ENCODE assay signal across 1 cellular context in the genomic region with DNA sequence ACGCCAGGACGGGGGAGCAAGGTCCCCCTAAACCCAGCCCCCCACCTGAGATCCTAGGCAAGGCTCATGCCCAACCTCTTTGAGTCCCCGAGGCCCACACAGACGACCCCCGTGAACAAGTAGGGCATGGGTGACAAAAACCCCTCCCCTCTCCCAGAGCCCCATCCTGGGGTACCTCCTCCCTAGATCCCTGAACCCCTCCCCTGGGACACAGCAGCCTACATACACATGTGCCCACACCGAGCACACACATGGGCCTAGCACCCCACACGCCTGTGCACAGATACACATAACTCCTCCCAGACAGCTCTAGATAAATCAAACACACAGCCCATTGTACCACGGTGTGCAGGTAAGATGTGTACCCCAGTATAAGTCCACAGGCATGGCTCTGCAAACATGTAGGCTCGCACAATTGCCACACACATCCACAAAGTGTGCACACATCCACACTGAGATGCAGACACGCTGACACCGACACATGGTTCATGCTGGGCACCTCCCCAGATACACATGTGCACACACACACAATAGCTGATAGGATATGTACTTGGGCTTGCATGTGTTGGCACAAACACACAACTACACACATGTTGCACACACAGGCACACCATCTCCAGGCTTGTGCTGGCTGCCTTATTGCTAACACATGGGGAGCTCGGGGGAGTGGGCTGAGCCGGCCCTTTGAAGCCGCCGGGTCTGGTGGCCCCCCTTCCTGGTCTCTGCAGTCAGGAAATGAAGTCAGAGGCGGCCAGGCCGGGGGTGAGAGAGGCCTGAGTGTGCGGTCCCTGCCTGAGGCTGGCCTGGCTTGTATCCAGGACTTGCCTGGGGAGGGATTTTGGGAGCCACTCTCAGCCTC.
TF ChIP-seq lines count a peak whose summit lies in the region.

No MANE protein-coding gene starts in this region.

TF ChIP-seq in HepG2, 621 proteins besides CTCF, POLR2A, EP300 and RAD21 (continued from another document and continues in another):
- TF ChIP-seq ZNF644 (CRISPR knock-in tag; IDR thresholded peaks at IDR 0.05; ENCODE audit: low read depth) (no peak), CBX2 (IDR thresholded peaks at IDR 0.05; ENCODE audit: low read depth, low read length) (no peak), CBX2 (CRISPR knock-in tag; IDR thresholded peaks at IDR 0.05; ENCODE audit: low read depth) (no peak), ETV5 (CRISPR knock-in tag; IDR thresholded peaks at IDR 0.05; ENCODE audit: borderline replicate concordance) (peak; percentile 83), MAFK (conservative IDR thresholded peaks at IDR 0.05 in 1 of 2, IDR thresholded peaks at IDR 0.05 in 1 of 2; ENCODE audit: low read length in 2 of 2) (no peak), SP2 (CRISPR knock-in tag; IDR thresholded peaks at IDR 0.05) (no peak), FIP1L1 (IDR thresholded peaks at IDR 0.05; ENCODE audit: borderline replicate concordance, insufficient read depth, low read depth, low read length) (no peak), ZNF230 (CRISPR knock-in tag; IDR thresholded peaks at IDR 0.05) (no peak), TOE1 (CRISPR knock-in tag; IDR thresholded peaks at IDR 0.05) (no peak), KDM5A (IDR thresholded peaks at IDR 0.05; ENCODE audit: borderline replicate concordance, low read length) (no peak), SMC3 (IDR thresholded peaks at IDR 0.05; ENCODE audit: low read length) (no peak), SP4 (CRISPR knock-in tag; IDR thresholded peaks at IDR 0.05) (peak; percentile 57; the same call in 1 of the 2 replicates), ADNP (CRISPR knock-in tag; IDR thresholded peaks at IDR 0.05) (no peak), ZNF10 (CRISPR knock-in tag; IDR thresholded peaks at IDR 0.05; ENCODE audit: borderline replicate concordance, low read depth) (no peak), TBX3 (IDR thresholded peaks at IDR 0.05; ENCODE audit: borderline replicate concordance) (no peak), KDM6A (CRISPR knock-in tag; IDR thresholded peaks at IDR 0.05; ENCODE audit: low read depth) (no peak), NFYC (CRISPR knock-in tag; IDR thresholded peaks at IDR 0.05) (no peak), SKI (IDR thresholded peaks at IDR 0.05; ENCODE audit: partially characterized antibody) (no peak), ZNF570 (CRISPR knock-in tag; IDR thresholded peaks at IDR 0.05; ENCODE audit: borderline replicate concordance) (no peak), JUND (CRISPR knock-in tag; IDR thresholded peaks at IDR 0.05) (no peak), ZNF543 (CRISPR knock-in tag; IDR thresholded peaks at IDR 0.05) (0 out of 2 replicates have a peak, but pooled peaks have one; percentile 22), MATR3 (CRISPR knock-in tag; IDR thresholded peaks at IDR 0.05) (no peak), ZNF605 (CRISPR knock-in tag; IDR thresholded peaks at IDR 0.05) (peak; percentile 59; the same call in 1 of the 2 replicates), DMAP1 (CRISPR knock-in tag; IDR thresholded peaks at IDR 0.05) (peak; percentile 34; the same call in 1 of the 2 replicates), ZNF451 (CRISPR knock-in tag; IDR thresholded peaks at IDR 0.05) (no peak)
- TF ChIP-seq, protein P1, sequence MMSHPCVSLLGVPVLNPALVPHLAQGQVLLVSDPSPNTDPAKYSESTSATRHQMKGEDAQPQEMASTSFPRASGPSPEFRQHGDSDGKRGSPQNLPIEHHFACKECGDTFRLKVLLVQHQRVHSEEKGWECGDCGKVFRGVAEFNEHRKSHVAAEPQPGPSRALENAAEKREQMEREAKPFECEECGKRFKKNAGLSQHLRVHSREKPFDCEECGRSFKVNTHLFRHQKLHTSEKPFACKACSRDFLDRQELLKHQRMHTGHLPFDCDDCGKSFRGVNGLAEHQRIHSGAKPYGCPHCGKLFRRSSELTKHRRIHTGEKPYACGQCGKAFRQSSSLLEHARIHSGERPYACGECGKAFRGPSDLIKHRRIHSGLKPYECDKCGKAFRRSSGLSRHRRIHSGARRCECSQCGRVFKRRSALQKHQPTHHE (CRISPR knock-in tag; IDR thresholded peaks at IDR 0.05; ENCODE audit: borderline replicate concordance) = no peak
- TF ChIP-seq, protein P2, sequence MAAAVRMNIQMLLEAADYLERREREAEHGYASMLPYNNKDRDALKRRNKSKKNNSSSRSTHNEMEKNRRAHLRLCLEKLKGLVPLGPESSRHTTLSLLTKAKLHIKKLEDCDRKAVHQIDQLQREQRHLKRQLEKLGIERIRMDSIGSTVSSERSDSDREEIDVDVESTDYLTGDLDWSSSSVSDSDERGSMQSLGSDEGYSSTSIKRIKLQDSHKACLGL (CRISPR knock-in tag; IDR thresholded peaks at IDR 0.05) = no peak
- TF ChIP-seq, protein P3, sequence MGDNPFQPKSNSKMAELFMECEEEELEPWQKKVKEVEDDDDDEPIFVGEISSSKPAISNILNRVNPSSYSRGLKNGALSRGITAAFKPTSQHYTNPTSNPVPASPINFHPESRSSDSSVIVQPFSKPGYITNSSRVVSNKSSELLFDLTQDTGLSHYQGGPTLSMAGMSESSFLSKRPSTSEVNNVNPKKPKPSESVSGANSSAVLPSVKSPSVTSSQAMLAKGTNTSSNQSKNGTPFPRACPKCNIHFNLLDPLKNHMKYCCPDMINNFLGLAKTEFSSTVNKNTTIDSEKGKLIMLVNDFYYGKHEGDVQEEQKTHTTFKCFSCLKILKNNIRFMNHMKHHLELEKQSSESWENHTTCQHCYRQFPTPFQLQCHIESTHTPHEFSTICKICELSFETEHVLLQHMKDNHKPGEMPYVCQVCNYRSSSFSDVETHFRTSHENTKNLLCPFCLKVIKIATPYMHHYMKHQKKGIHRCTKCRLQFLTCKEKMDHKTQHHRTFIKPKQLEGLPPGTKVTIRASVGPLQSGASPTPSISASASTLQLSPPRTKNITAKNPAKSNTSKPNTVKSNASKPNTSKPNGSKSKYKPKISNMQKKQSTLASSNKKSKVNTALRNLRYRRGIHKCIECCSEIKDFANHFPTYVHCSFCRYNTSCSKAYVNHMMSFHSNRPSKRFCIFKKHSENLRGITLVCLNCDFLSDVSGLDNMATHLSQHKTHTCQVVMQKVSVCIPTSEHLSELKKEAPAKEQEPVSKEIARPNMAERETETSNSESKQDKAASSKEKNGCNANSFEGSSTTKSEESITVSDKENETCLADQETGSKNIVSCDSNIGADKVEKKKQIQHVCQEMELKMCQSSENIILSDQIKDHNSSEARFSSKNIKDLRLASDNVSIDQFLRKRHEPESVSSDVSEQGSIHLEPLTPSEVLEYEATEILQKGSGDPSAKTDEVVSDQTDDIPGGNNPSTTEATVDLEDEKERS (CRISPR knock-in tag; IDR thresholded peaks at IDR 0.05) = no peak
- TF ChIP-seq, protein P4, sequence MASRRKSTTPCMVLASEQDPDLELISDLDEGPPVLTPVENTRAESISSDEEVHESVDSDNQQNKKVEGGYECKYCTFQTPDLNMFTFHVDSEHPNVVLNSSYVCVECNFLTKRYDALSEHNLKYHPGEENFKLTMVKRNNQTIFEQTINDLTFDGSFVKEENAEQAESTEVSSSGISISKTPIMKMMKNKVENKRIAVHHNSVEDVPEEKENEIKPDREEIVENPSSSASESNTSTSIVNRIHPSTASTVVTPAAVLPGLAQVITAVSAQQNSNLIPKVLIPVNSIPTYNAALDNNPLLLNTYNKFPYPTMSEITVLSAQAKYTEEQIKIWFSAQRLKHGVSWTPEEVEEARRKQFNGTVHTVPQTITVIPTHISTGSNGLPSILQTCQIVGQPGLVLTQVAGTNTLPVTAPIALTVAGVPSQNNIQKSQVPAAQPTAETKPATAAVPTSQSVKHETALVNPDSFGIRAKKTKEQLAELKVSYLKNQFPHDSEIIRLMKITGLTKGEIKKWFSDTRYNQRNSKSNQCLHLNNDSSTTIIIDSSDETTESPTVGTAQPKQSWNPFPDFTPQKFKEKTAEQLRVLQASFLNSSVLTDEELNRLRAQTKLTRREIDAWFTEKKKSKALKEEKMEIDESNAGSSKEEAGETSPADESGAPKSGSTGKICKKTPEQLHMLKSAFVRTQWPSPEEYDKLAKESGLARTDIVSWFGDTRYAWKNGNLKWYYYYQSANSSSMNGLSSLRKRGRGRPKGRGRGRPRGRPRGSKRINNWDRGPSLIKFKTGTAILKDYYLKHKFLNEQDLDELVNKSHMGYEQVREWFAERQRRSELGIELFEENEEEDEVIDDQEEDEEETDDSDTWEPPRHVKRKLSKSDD (CRISPR knock-in tag; IDR thresholded peaks at IDR 0.05; ENCODE audit: low read depth) = no peak
- TF ChIP-seq, protein P5, sequence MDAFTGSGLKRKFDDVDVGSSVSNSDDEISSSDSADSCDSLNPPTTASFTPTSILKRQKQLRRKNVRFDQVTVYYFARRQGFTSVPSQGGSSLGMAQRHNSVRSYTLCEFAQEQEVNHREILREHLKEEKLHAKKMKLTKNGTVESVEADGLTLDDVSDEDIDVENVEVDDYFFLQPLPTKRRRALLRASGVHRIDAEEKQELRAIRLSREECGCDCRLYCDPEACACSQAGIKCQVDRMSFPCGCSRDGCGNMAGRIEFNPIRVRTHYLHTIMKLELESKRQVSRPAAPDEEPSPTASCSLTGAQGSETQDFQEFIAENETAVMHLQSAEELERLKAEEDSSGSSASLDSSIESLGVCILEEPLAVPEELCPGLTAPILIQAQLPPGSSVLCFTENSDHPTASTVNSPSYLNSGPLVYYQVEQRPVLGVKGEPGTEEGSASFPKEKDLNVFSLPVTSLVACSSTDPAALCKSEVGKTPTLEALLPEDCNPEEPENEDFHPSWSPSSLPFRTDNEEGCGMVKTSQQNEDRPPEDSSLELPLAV (CRISPR knock-in tag; conservative IDR thresholded peaks at IDR 0.05; ENCODE audit: low read depth) = no peak
- TF ChIP-seq, protein P6, sequence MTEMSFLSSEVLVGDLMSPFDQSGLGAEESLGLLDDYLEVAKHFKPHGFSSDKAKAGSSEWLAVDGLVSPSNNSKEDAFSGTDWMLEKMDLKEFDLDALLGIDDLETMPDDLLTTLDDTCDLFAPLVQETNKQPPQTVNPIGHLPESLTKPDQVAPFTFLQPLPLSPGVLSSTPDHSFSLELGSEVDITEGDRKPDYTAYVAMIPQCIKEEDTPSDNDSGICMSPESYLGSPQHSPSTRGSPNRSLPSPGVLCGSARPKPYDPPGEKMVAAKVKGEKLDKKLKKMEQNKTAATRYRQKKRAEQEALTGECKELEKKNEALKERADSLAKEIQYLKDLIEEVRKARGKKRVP (CRISPR knock-in tag; IDR thresholded peaks at IDR 0.05) = 0 out of 4 replicates have a peak, but pooled peaks of 1 of the 2 experiments have one; percentile 22
- TF ChIP-seq, protein P7, sequence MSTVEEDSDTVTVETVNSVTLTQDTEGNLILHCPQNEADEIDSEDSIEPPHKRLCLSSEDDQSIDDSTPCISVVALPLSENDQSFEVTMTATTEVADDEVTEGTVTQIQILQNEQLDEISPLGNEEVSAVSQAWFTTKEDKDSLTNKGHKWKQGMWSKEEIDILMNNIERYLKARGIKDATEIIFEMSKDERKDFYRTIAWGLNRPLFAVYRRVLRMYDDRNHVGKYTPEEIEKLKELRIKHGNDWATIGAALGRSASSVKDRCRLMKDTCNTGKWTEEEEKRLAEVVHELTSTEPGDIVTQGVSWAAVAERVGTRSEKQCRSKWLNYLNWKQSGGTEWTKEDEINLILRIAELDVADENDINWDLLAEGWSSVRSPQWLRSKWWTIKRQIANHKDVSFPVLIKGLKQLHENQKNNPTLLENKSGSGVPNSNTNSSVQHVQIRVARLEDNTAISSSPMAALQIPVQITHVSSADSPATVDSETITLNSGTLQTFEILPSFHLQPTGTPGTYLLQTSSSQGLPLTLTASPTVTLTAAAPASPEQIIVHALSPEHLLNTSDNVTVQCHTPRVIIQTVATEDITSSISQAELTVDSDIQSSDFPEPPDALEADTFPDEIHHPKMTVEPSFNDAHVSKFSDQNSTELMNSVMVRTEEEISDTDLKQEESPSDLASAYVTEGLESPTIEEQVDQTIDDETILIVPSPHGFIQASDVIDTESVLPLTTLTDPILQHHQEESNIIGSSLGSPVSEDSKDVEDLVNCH (CRISPR knock-in tag; IDR thresholded peaks at IDR 0.05) = no peak
- TF ChIP-seq, protein P8, sequence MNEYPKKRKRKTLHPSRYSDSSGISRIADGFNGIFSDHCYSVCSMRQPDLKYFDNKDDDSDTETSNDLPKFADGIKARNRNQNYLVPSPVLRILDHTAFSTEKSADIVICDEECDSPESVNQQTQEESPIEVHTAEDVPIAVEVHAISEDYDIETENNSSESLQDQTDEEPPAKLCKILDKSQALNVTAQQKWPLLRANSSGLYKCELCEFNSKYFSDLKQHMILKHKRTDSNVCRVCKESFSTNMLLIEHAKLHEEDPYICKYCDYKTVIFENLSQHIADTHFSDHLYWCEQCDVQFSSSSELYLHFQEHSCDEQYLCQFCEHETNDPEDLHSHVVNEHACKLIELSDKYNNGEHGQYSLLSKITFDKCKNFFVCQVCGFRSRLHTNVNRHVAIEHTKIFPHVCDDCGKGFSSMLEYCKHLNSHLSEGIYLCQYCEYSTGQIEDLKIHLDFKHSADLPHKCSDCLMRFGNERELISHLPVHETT (CRISPR knock-in tag; conservative IDR thresholded peaks at IDR 0.05) = no peak
- TF ChIP-seq, protein P9, sequence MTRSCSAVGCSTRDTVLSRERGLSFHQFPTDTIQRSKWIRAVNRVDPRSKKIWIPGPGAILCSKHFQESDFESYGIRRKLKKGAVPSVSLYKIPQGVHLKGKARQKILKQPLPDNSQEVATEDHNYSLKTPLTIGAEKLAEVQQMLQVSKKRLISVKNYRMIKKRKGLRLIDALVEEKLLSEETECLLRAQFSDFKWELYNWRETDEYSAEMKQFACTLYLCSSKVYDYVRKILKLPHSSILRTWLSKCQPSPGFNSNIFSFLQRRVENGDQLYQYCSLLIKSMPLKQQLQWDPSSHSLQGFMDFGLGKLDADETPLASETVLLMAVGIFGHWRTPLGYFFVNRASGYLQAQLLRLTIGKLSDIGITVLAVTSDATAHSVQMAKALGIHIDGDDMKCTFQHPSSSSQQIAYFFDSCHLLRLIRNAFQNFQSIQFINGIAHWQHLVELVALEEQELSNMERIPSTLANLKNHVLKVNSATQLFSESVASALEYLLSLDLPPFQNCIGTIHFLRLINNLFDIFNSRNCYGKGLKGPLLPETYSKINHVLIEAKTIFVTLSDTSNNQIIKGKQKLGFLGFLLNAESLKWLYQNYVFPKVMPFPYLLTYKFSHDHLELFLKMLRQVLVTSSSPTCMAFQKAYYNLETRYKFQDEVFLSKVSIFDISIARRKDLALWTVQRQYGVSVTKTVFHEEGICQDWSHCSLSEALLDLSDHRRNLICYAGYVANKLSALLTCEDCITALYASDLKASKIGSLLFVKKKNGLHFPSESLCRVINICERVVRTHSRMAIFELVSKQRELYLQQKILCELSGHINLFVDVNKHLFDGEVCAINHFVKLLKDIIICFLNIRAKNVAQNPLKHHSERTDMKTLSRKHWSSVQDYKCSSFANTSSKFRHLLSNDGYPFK (CRISPR knock-in tag; IDR thresholded peaks at IDR 0.05; ENCODE audit: borderline replicate concordance) = peak; percentile 42; the same call in 1 of the 2 replicates
- TF ChIP-seq, protein P10, sequence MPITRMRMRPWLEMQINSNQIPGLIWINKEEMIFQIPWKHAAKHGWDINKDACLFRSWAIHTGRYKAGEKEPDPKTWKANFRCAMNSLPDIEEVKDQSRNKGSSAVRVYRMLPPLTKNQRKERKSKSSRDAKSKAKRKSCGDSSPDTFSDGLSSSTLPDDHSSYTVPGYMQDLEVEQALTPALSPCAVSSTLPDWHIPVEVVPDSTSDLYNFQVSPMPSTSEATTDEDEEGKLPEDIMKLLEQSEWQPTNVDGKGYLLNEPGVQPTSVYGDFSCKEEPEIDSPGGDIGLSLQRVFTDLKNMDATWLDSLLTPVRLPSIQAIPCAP (CRISPR knock-in tag; IDR thresholded peaks at IDR 0.05; ENCODE audit: low read depth) = no peak
